31 cellular contexts compared by ENCODE assay signal in genomic region chr7:154994996-154995395, GRCh38.
"Had no signal": no experiment of that assay in that cellular context is flagged by ENCODE, and none has a peak within 500 bp of the region (broad histone marks: within the 10 kb centered on the region; RNA-seq: fewer than 3 reads in every experiment).

No MANE protein-coding gene starts in this region.

- H3K4me3 Mint-ChIP-seq: naive thymus-derived CD4-positive, alpha-beta T cell; nephron; neural crest cell; stimulated activated naive B cell treated with anti-CD40 and anti-IgM and Interleukin-4, amounts not matched to agents 10 μg/mL and 1 μg/mL and 100 μg/mL, for 72 hours had no signal

- H3K4me1 Mint-ChIP-seq: nephron; neural crest cell; stimulated activated naive B cell treated with anti-CD40 and anti-IgM and Interleukin-4, amounts not matched to agents 10 μg/mL and 1 μg/mL and 100 μg/mL, for 72 hours had no signal

- ATAC-seq: left colon; left lung; lower lobe of right lung; mucosa of descending colon; naive thymus-derived CD4-positive, alpha-beta T cell; pancreas; right cardiac atrium; sciatic nerve; stimulated activated naive B cell treated with anti-CD40 and anti-IgM and Interleukin-4, amounts not matched to agents 10 μg/mL and 1 μg/mL and 100 μg/mL, for 72 hours; stimulated activated naive CD8-positive, alpha-beta T cell treated with anti-CD3 and anti-CD28 coated beads, Interleukin-15, Interleukin-2, amounts not matched to agents 100 U/mL and 50 U/mL, for 24 hours had no signal

- FAIRE-seq: pancreas had no signal

- H3K27ac ChIP-seq: hepatocyte, left lung, lower lobe of right lung, pancreas, prostate gland, skin epidermis, stomach, testis, thyroid gland, transverse colon, uterus had no signal

- H3K36me3 ChIP-seq: prostate gland, uterus had no signal

- H3K27me3 Mint-ChIP-seq: naive thymus-derived CD4-positive, alpha-beta T cell; stimulated activated naive B cell treated with anti-CD40 and anti-IgM and Interleukin-4, amounts not matched to agents 10 μg/mL and 1 μg/mL and 100 μg/mL, for 72 hours had no signal

- H3K4me3 ChIP-seq: hepatocyte, left lung, lower lobe of right lung, mucosa of descending colon, pancreas, prostate gland, skin epidermis, stomach, testis, thyroid gland, transverse colon, uterus had no signal

- H3K9me3 ChIP-seq: left lung, lower lobe of right lung, mucosa of descending colon, pancreas, prostate gland, stomach, testis, thyroid gland, transverse colon, uterus had no signal

- H3K4me2 ChIP-seq: hepatocyte had no signal

- H2AFZ ChIP-seq: hepatocyte had no signal

- H3K27ac Mint-ChIP-seq: nephron; stimulated activated naive B cell treated with anti-CD40 and anti-IgM and Interleukin-4, amounts not matched to agents 10 μg/mL and 1 μg/mL and 100 μg/mL, for 72 hours had no signal

- H3K4me1 ChIP-seq: lower lobe of right lung, pancreas, prostate gland, testis, thyroid gland, transverse colon, uterus had no signal

- H3K9me3 Mint-ChIP-seq: naive thymus-derived CD4-positive, alpha-beta T cell; nephron; neural crest cell; stimulated activated naive B cell treated with anti-CD40 and anti-IgM and Interleukin-4, amounts not matched to agents 10 μg/mL and 1 μg/mL and 100 μg/mL, for 72 hours had no signal

- DNase-seq: islet precursor cell; kidney glomerular epithelial cell; left colon; left lung; lower lobe of right lung; mammary epithelial cell; midbrain; mucosa of descending colon; naive thymus-derived CD4-positive, alpha-beta T cell; nucleus accumbens; pancreas; posterior cingulate gyrus; retina; right cardiac atrium; stimulated activated CD4-positive, alpha-beta T cell treated with anti-CD3 and anti-CD28 coated beads, Interleukin-12 subunit alpha, Interleukin-12 subunit beta, amount 100 ng/mL, for 4 hours; stimulated activated CD4-positive, alpha-beta T cell treated with anti-CD3 and anti-CD28 coated beads, Interleukin-15, amount 100 ng/mL, for 24 hours; stimulated activated CD4-positive, alpha-beta T cell treated with anti-CD3 and anti-CD28 coated beads, Interleukin-2, amount 100 ng/mL, for 24 hours; stimulated activated CD4-positive, alpha-beta T cell treated with anti-CD3 and anti-CD28 coated beads, Interleukin-4, amount 100 ng/mL, for 1 hour; stimulated activated naive B cell treated with anti-CD40 and anti-IgM and Interleukin-4, amounts not matched to agents 10 μg/mL and 1 μg/mL and 100 μg/mL, for 72 hours; stimulated activated naive CD8-positive, alpha-beta T cell treated with anti-CD3 and anti-CD28 coated beads, Interleukin-15, Interleukin-2, amounts not matched to agents 100 U/mL and 50 U/mL, for 24 hours; stomach; testis; thyroid gland; transverse colon; uterus had no signal

- H3K27me3 ChIP-seq: hepatocyte, left lung, pancreas, stomach, testis, thyroid gland, transverse colon, uterus had no signal
